Comparison of ENCODE assay signal across 8 cellular contexts in genomic region chr9:69412741-69413150, GRCh38.
DNase-seq lines count a peak whose midpoint lies in the region; ATAC-seq and TF ChIP-seq lines count a peak whose summit lies in the region.

No MANE protein-coding gene starts in this region.

- no peak overlapping the region for H3K27ac ChIP-seq in hepatocyte
- no peak overlapping the region for H3K27ac ChIP-seq in skeletal muscle tissue (ENCODE audit: low read depth, low read length)

- peak; percentile 58 for TF ChIP-seq CTCF in hepatocyte (IDR thresholded peaks at IDR 0.05; ENCODE audit: poor library complexity)

- no peaks in the 10 kb centered on the region for H3K79me2 ChIP-seq in hepatocyte

- no peaks in the 10 kb centered on the region for H3K9me2 ChIP-seq in hepatocyte (replicated peaks; ENCODE audit: insufficient read depth)

- H3K4me2 ChIP-seq in hepatocyte, result peak overlapping the region; percentile 66

- in situ Hi-C loops in HAP-1 (cut with MboI; ENCODE audit: low sequenced_read_pairs), result no loop called here

- H4K20me1 ChIP-seq in hepatocyte (ENCODE audit: insufficient read depth, poor library complexity, severe bottlenecking), result no peaks in the 10 kb centered on the region

- H3K4me1 ChIP-seq in HAP-1 (no peaks in the 10 kb centered on the region), hepatocyte (ENCODE audit: insufficient read depth) (no peaks in the 10 kb centered on the region), skeletal muscle tissue (ENCODE audit: control insufficient read depth in 3 of 3, insufficient read depth in 3 of 3, low read length in 3 of 3) (peaks cover 3 to 11% (median 7%) of the 10 kb centered on the region in 3 donors)

- 40% methylated on average over 18 of the region's 20 CpGs for WGBS in hepatocyte (ENCODE audit: low lambda C conversion rate, missing lambda C conversion rate)

- H3K36me3 ChIP-seq in HAP-1 (replicated peaks) (no peaks in the 10 kb centered on the region), hepatocyte (replicated peaks; ENCODE audit: insufficient read depth, low read depth) (no peaks in the 10 kb centered on the region), skeletal muscle tissue (ENCODE audit: control insufficient read depth in 3 of 3, insufficient read depth in 3 of 3, low read length in 3 of 3) (no peaks in the 10 kb centered on the region)

- no peak for ATAC-seq in GM19351 (IDR thresholded peaks at IDR 0.05; ENCODE audit: unreplicated experiment)

- no peak overlapping the region for H3K4me3 ChIP-seq in HAP-1
- H3K4me3 ChIP-seq in hepatocyte, result no peak overlapping the region
- peak overlapping the region; percentile 67 to 72 (median 69) for H3K4me3 ChIP-seq in skeletal muscle tissue (ENCODE audit: low read length in 3 of 3)

- DNase-seq in AG08395 (ENCODE audit: low spot score), result peak; percentile 77
- DNase-seq in HAP-1 (ENCODE audit: low spot score in 2 of 2), result peak; percentile 41 to 83
- DNase-seq in amygdala (lab: John Stamatoyannopoulos, UW), result peak in 36 of 56 donors; percentile 9 to 71 (median 31)
- DNase-seq in hepatocyte (ENCODE audit: low spot score), result peak; percentile 73
- DNase-seq in activated CD8-positive, alpha-beta memory T cell treated with anti-CD3 and anti-CD28 coated beads for 24 hours, result no peak
- DNase-seq in globus pallidus (ENCODE audit: low spot score), result no peak

- peak overlapping the region; percentile 60 for H2AFZ ChIP-seq in hepatocyte

- H3K27me3 ChIP-seq in HAP-1 (ENCODE audit: low read depth) (no peaks in the 10 kb centered on the region), hepatocyte (no peaks in the 10 kb centered on the region), skeletal muscle tissue (ENCODE audit: control insufficient read depth in 3 of 3, insufficient read depth in 3 of 3, low read length in 3 of 3) (no peaks in the 10 kb centered on the region)

- H3K9me3 ChIP-seq in HAP-1, result no peaks in the 10 kb centered on the region
- H3K9me3 ChIP-seq in hepatocyte (ENCODE audit: low read depth), result no peaks in the 10 kb centered on the region
- no peaks in the 10 kb centered on the region for H3K9me3 ChIP-seq in skeletal muscle tissue (ENCODE audit: control insufficient read depth in 3 of 3, low read length in 3 of 3)

- peak overlapping the region; percentile 72 to 83 (median 77) for H3K9ac ChIP-seq in skeletal muscle tissue (ENCODE audit: low read depth in 1 of 3, low read length in 3 of 3)

Comparison
In these comparisons a context has a peak if more than half of its experiments do, and no peak if none do; other contexts are left out.
1. DNase-seq: peak in AG08395 (single experiment), HAP-1 (2 of 2), amygdala (36 of 56) and hepatocyte (single experiment); none in activated CD8-positive, alpha-beta memory T cell treated with anti-CD3 and anti-CD28 coated beads for 24 hours (single experiment) and globus pallidus (single experiment).
2. H3K4me3 ChIP-seq: peak in skeletal muscle tissue (3 of 3); none in HAP-1 (single experiment) and hepatocyte (single experiment).